ENCODE assay signal across 8 cellular contexts in genomic region chr19:14030997-14031718, GRCh38. TPM values are rescaled to one million over a fixed set of nuclear protein-coding genes. Genes with fewer than 3 reads are reported as not detected.
DNase-seq lines count a peak whose midpoint lies in the region; ATAC-seq, FAIRE-seq and TF ChIP-seq lines count a peak whose summit lies in the region.

No MANE protein-coding gene starts in this region.

- no peaks in the 10 kb centered on the region for H3K27me3 ChIP-seq in K562 (ENCODE audit: control insufficient read depth in 2 of 2, insufficient read depth in 2 of 2, low read length in 2 of 2)

- H3K9me1 ChIP-seq in K562 (ENCODE audit: control insufficient read depth, insufficient read depth, low read length), result no peaks in the 10 kb centered on the region

- TF ChIP-seq POLR2A in A549 (IDR thresholded peaks at IDR 0.05; ENCODE audit: low read length) (no peak), K562 (conservative IDR thresholded peaks at IDR 0.05) (no peak)

- peaks cover 4% of the 10 kb centered on the region; the same call in 1 of the 3 replicates for H3K4me1 ChIP-seq in A549
- H3K4me1 ChIP-seq in K562 (replicated peaks in 1 of 2; ENCODE audit: control insufficient read depth in 2 of 2, insufficient read depth in 2 of 2, low read length in 2 of 2), result peaks cover 20 to 49% of the 10 kb centered on the region in 2 experiments; a peak in 4 of 5 replicates
- no peaks in the 10 kb centered on the region for H3K4me1 ChIP-seq in mesodermal cell (ENCODE audit: control insufficient read depth, insufficient read depth, low read length, poor library complexity, severe bottlenecking)

- no peaks in the 10 kb centered on the region for H3K9me3 ChIP-seq in A549
- H3K9me3 ChIP-seq in K562 (replicated peaks; ENCODE audit: control insufficient read depth, insufficient read depth, low read depth, low read length), result no peaks in the 10 kb centered on the region
- no peaks in the 10 kb centered on the region for H3K9me3 ChIP-seq in mesodermal cell (ENCODE audit: control insufficient read depth, low read length)

- H3K4me3 ChIP-seq in A549 (peak overlapping the region; percentile 69), K562 (peak overlapping the region; percentile 56), mesodermal cell (ENCODE audit: extremely low read depth, insufficient read depth, low read length, poor library complexity, severe bottlenecking) (peak overlapping the region; percentile 69)

- H4K20me1 ChIP-seq in K562 (replicated peaks; ENCODE audit: control insufficient read depth, insufficient read depth, low read length), result no peaks in the 10 kb centered on the region

- H2AFZ ChIP-seq in K562 (ENCODE audit: low read depth, low read length), result peak overlapping the region; percentile 98

- in situ Hi-C loops in K562 (cut with MboI) (no loop called here), GM13977 (cut with MboI; ENCODE audit: low pct_unique_long_range_greater_than_20kb, low sequenced_read_pairs, unreplicated experiment) (no loop called here)

- TF ChIP-seq CTCF in A549 (IDR thresholded peaks at IDR 0.05) (no peak), K562 (IDR thresholded peaks at IDR 0.05 in 2 of 3, conservative IDR thresholded peaks at IDR 0.05 in 1 of 3; ENCODE audit: insufficient read depth in 2 of 3, low read depth in 1 of 3, low read length in 3 of 3) (no peak), GM13977 (IDR thresholded peaks at IDR 0.05; ENCODE audit: extremely low read depth, insufficient read depth, missing control alignments) (no peak)

- 53% methylated on average over 8 of the region's 20 CpGs for WGBS in A549 (ENCODE audit: missing lambda C conversion rate)
- 28% methylated on average over 16 of the region's 20 CpGs for WGBS in K562 (ENCODE audit: insufficient coverage, low coverage, missing lambda C conversion rate)
- 36 to 42% methylated on average over 9 to 13 of the region's 20 CpGs for WGBS in mesodermal cell (ENCODE audit: insufficient coverage in 2 of 2), 2 experiments

- H3K4me2 ChIP-seq in A549 (peak overlapping the region; percentile 94), K562 (ENCODE audit: insufficient read depth, low read length) (peak overlapping the region; percentile 82)

- CTCF ChIA-PET in A549 (lab: Yijun Ruan, JAX) (interaction anchor here (0.7 to 4.3 kb wide), 16 partner anchors 9 to 150 kb away, joined by 3 to 22 read pairs (median 6); partner anchors contain the start of gene MISP3), K562 (lab: Yijun Ruan, JAX; ENCODE audit: low intra/inter-chr PET ratio) (interaction anchor here (2.2 kb wide), 1 partner anchor 150 kb away, joined by 6 read pairs; no protein-coding TSS in a partner anchor)

- no peak for TF ChIP-seq RAD21 in A549 (conservative IDR thresholded peaks at IDR 0.05 in 1 of 2, IDR thresholded peaks at IDR 0.05 in 1 of 2)
- no peak for TF ChIP-seq RAD21 in K562 (CRISPR knock-in tag; conservative IDR thresholded peaks at IDR 0.05 in 1 of 2, IDR thresholded peaks at IDR 0.05 in 1 of 2)

- intact Hi-C loops in K562 (cut with micrococcal nuclease), result loop anchor here (10.0 kb wide), 1 partner anchor 76 kb away; the partner anchor contains the start of gene DCAF15

- peak overlapping the region; percentile 88 for H3K27ac ChIP-seq in A549
- peak overlapping the region; percentile 81 for H3K27ac ChIP-seq in K562 (ENCODE audit: extremely low read depth, low read depth, low read length)
- no peak overlapping the region for H3K27ac ChIP-seq in mesodermal cell (ENCODE audit: low read depth, low read length, severe bottlenecking)

- no peak for FAIRE-seq in A549 (lab: Jason Lieb, UNC)
- no peak for FAIRE-seq in HTR-8/SVneo (lab: Jason Lieb, UNC)
- FAIRE-seq in K562 (lab: Jason Lieb, UNC), result no peak

- no peak for TF ChIP-seq EP300 in A549 (IDR thresholded peaks at IDR 0.05)
- no peak for TF ChIP-seq EP300 in K562 (IDR thresholded peaks at IDR 0.05; ENCODE audit: low read length)

- peak overlapping the region; percentile 91 to 99; a peak in 3 of 4 replicates for H3K9ac ChIP-seq in K562 (ENCODE audit: insufficient read depth in 1 of 2, low read depth in 2 of 2, low read length in 2 of 2)

- peaks cover 7% of the 10 kb centered on the region; the same call in 1 of the 3 replicates for H3K79me2 ChIP-seq in K562 (ENCODE audit: control insufficient read depth, insufficient read depth, low read length)

- H3K36me3 ChIP-seq in K562 (ENCODE audit: control insufficient read depth, insufficient read depth, low read length), result no peaks in the 10 kb centered on the region
- H3K36me3 ChIP-seq in mesodermal cell (ENCODE audit: control insufficient read depth, insufficient read depth, low read length), result no peaks in the 10 kb centered on the region

- POLR2A ChIA-PET in A549 (lab: Yijun Ruan, JAX) (interaction anchor here (0.6 to 1.7 kb wide), 6 partner anchors 9 to 1010 kb away, joined by 3 to 6 read pairs (median 4); partner anchors contain the start of gene RFX1), K562 (lab: Yijun Ruan, JAX) (interaction anchor here (0.6 to 2.2 kb wide), 12 partner anchors 9 to 214 kb away, joined by 3 to 21 read pairs (median 4); partner anchors contain the start of gene RFX1)

- peak in 1 of 2 experiments; percentile 28; a peak in 2 of 6 replicates for ATAC-seq in A549
- ATAC-seq in K562, result peak; percentile 2; the same call in 1 of the 3 replicates
- ATAC-seq in HG02938 (IDR thresholded peaks at IDR 0.05; ENCODE audit: unreplicated experiment), result no peak
- no peak for ATAC-seq in GM19023 (IDR thresholded peaks at IDR 0.05; ENCODE audit: unreplicated experiment)

- no peak for DNase-seq in A549 (ENCODE audit: low read depth in 1 of 2, low spot score in 1 of 2)
- peak; percentile 28 for DNase-seq in HTR-8/SVneo (ENCODE audit: insufficient read length, low spot score)
- peak in 1 of 4 experiments; percentile 7 for DNase-seq in K562 (ENCODE audit: extremely low read depth in 1 of 4, low spot score in 3 of 4)
- DNase-seq in DMS79 treated with DMSO at 0.1 percent for 48 hours (lab: John Stamatoyannopoulos, UW), result no peak
- DNase-seq in GM13977 (ENCODE audit: low spot score), result no peak

- BruUV-seq in K562 (replicated peaks; lab: Mats Ljungman, UMichigan), result no TSS peak

RNA-seq across cellular contexts. Expression of gene IL27RA, which starts 0.4 kb away (rescaled TPM):
- polyA plus RNA-seq in A549 (2011; rRNA removed) (3.0 and 3.1 TPM in 2 replicates), A549 (2017; fragmentation: RNase III; extraction: RNeasy Plus Mini Kit Qiagen cat#74134 plus additional on column Dnase treatment) (4.0 to 4.6 TPM (median 4.5 TPM) in 3 replicates), K562 (2011; rRNA removed) (14.1 and 15.9 TPM in 2 replicates), K562 (2014; fragmentation: Illumina TruSeq; extraction: Trizol) (12.5 and 13.3 TPM in 2 replicates), K562 (2014; fragmentation: Nextera tagmentation; extraction: Ambion mirVana) (1 to 10 TPM; 1.9 to 2.1 TPM), K562 (2014; rRNA removed) (10.6 and 12.0 TPM in 2 replicates)
- 3.3 and 4.6 TPM in 2 replicates for polyA plus RNA-seq in A549 (2012; cell fraction: cytosol; rRNA removed)
- polyA plus RNA-seq in A549 (2012; cell fraction: nucleus; rRNA removed), result 5.8 and 6.0 TPM in 2 replicates
- polyA minus RNA-seq in A549 (2011; rRNA and poly(A)+ RNA removed), result 2.7 TPM in 2 replicates
- total RNA-seq in K562 (2011; cell fraction: chromatin; rRNA removed; ENCODE audit: low replicate concordance), result 10.9 and 28.8 TPM in 2 replicates
- 34.2 and 45.7 TPM in 2 replicates for total RNA-seq in K562 (2011; cell fraction: nucleolus; rRNA removed)
- total RNA-seq in K562 (2011; cell fraction: nucleoplasm; rRNA removed), result 19.0 and 24.8 TPM in 2 replicates
- total RNA-seq in K562 (2014; rRNA removed) (11.6 and 12.6 TPM in 2 replicates), K562 (2014; rRNA removed; fragmentation: Illumina TruSeq; extraction: Trizol) (6.3 and 7.0 TPM in 2 replicates), K562 (2015; rRNA removed; fragmentation: Illumina TruSeq; extraction: Trizol) (8.6 and 8.8 TPM in 2 replicates), K562 (2021) (15.2 and 15.9 TPM in 2 replicates)
- polyA plus RNA-seq in K562 (2011; cell fraction: cytosol; rRNA removed), result 9.7 and 22.4 TPM in 2 replicates
- 7.8 and 13.8 TPM in 2 replicates for polyA plus RNA-seq in K562 (2011; cell fraction: nucleus; rRNA removed)
- 12.8 and 16.0 TPM in 2 replicates for polyA plus RNA-seq in K562 (2012)
- polyA minus RNA-seq in K562 (2011; rRNA and poly(A)+ RNA removed), result 4.5 and 7.4 TPM in 2 replicates
- polyA minus RNA-seq in K562 (2011; cell fraction: cytosol; rRNA and poly(A)+ RNA removed), result 5.3 and 8.4 TPM in 2 replicates
- 2.8 and 3.9 TPM in 2 replicates for polyA minus RNA-seq in K562 (2011; cell fraction: nucleus; rRNA and poly(A)+ RNA removed)
- 13.6 TPM for polyA plus RNA-seq in mesodermal cell (2013, experiment 1 of 2)
- 11.2 TPM for polyA plus RNA-seq in mesodermal cell (2013, experiment 2 of 2)

RNA-seq across cellular contexts. Expression of gene RLN3, which starts 3.2 kb away (rescaled TPM):
- not detected in 2 replicates for polyA plus RNA-seq in A549 (2011; rRNA removed)
- not detected in 2 replicates for polyA plus RNA-seq in A549 (2012; cell fraction: cytosol; rRNA removed)
- not detected in 2 replicates for polyA plus RNA-seq in A549 (2012; cell fraction: nucleus; rRNA removed)
- not detected in 3 replicates for polyA plus RNA-seq in A549 (2017; fragmentation: RNase III; extraction: RNeasy Plus Mini Kit Qiagen cat#74134 plus additional on column Dnase treatment)
- not detected in 2 replicates for polyA minus RNA-seq in A549 (2011; rRNA and poly(A)+ RNA removed)
- not detected in 2 replicates for total RNA-seq in K562 (2011; cell fraction: chromatin; rRNA removed; ENCODE audit: low replicate concordance)
- total RNA-seq in K562 (2011; cell fraction: nucleolus; rRNA removed), result 0.92 TPM in 1 of 2 replicates, not detected in the other
- total RNA-seq in K562 (2011; cell fraction: nucleoplasm; rRNA removed), result not detected in 2 replicates
- 1.1 TPM in 1 of 2 replicates, not detected in the other for total RNA-seq in K562 (2014; rRNA removed)
- not detected in 2 replicates for total RNA-seq in K562 (2014; rRNA removed; fragmentation: Illumina TruSeq; extraction: Trizol)
- total RNA-seq in K562 (2015; rRNA removed; fragmentation: Illumina TruSeq; extraction: Trizol), result not detected in 2 replicates
- total RNA-seq in K562 (2021), result 0.31 TPM in 1 of 2 replicates, not detected in the other
- polyA plus RNA-seq in K562 (2011; rRNA removed), result 0.71 TPM in 1 of 2 replicates, not detected in the other
- polyA plus RNA-seq in K562 (2011; cell fraction: cytosol; rRNA removed), result 0.27 and 2.5 TPM in 2 replicates
- polyA plus RNA-seq in K562 (2011; cell fraction: nucleus; rRNA removed), result 0.57 TPM in 1 of 2 replicates, not detected in the other
- polyA plus RNA-seq in K562 (2012), result 0.26 and 0.57 TPM in 2 replicates
- not detected in 2 replicates for polyA plus RNA-seq in K562 (2014; fragmentation: Illumina TruSeq; extraction: Trizol)
- not detected for polyA plus RNA-seq in K562 (2014; fragmentation: Nextera tagmentation; extraction: Ambion mirVana)
- polyA plus RNA-seq in K562 (2014; rRNA removed), result 0.38 and 1.2 TPM in 2 replicates
- polyA minus RNA-seq in K562 (2011; rRNA and poly(A)+ RNA removed), result not detected in 2 replicates
- polyA minus RNA-seq in K562 (2011; cell fraction: cytosol; rRNA and poly(A)+ RNA removed), result not detected in 2 replicates
- not detected in 2 replicates for polyA minus RNA-seq in K562 (2011; cell fraction: nucleus; rRNA and poly(A)+ RNA removed)
- not detected for polyA plus RNA-seq in mesodermal cell (2013, experiment 1 of 2)
- not detected for polyA plus RNA-seq in mesodermal cell (2013, experiment 2 of 2)

RNA-seq across cellular contexts. Expression of gene RFX1, which starts 25.0 kb away (rescaled TPM):
- polyA plus RNA-seq in A549 (2011; rRNA removed) (0.57 and 0.79 TPM in 2 replicates), A549 (2017; fragmentation: RNase III; extraction: RNeasy Plus Mini Kit Qiagen cat#74134 plus additional on column Dnase treatment) (4.9 to 5.4 TPM (median 4.9 TPM) in 3 replicates), K562 (2011; rRNA removed) (0.95 and 1.4 TPM in 2 replicates), K562 (2014; fragmentation: Illumina TruSeq; extraction: Trizol) (1.7 and 4.7 TPM in 2 replicates), K562 (2014; fragmentation: Nextera tagmentation; extraction: Ambion mirVana) (under 1 TPM; 0.14 to 0.25 TPM), K562 (2014; rRNA removed) (3.8 and 4.8 TPM in 2 replicates)
- polyA plus RNA-seq in A549 (2012; cell fraction: cytosol; rRNA removed), result 2.4 and 3.3 TPM in 2 replicates
- polyA plus RNA-seq in A549 (2012; cell fraction: nucleus; rRNA removed), result 11.0 and 18.9 TPM in 2 replicates
- 0.87 and 1.8 TPM in 2 replicates for polyA minus RNA-seq in A549 (2011; rRNA and poly(A)+ RNA removed)
- total RNA-seq in K562 (2011; cell fraction: chromatin; rRNA removed; ENCODE audit: low replicate concordance), result 5.5 and 14.4 TPM in 2 replicates
- total RNA-seq in K562 (2011; cell fraction: nucleolus; rRNA removed), result 12.2 and 13.2 TPM in 2 replicates
- total RNA-seq in K562 (2011; cell fraction: nucleoplasm; rRNA removed), result 7.8 and 8.1 TPM in 2 replicates
- total RNA-seq in K562 (2014; rRNA removed) (3.1 and 4.0 TPM in 2 replicates), K562 (2014; rRNA removed; fragmentation: Illumina TruSeq; extraction: Trizol) (0.22 and 0.40 TPM in 2 replicates), K562 (2015; rRNA removed; fragmentation: Illumina TruSeq; extraction: Trizol) (1.2 and 1.4 TPM in 2 replicates), K562 (2021) (17.9 and 19.3 TPM in 2 replicates)
- 0.60 and 1.4 TPM in 2 replicates for polyA plus RNA-seq in K562 (2011; cell fraction: cytosol; rRNA removed)
- polyA plus RNA-seq in K562 (2011; cell fraction: nucleus; rRNA removed), result 5.3 and 11.1 TPM in 2 replicates
- 9.7 and 10.4 TPM in 2 replicates for polyA plus RNA-seq in K562 (2012)
- polyA minus RNA-seq in K562 (2011; rRNA and poly(A)+ RNA removed), result 0.35 and 0.36 TPM in 2 replicates
- polyA minus RNA-seq in K562 (2011; cell fraction: cytosol; rRNA and poly(A)+ RNA removed), result 5.1 and 12.7 TPM in 2 replicates
- polyA minus RNA-seq in K562 (2011; cell fraction: nucleus; rRNA and poly(A)+ RNA removed), result 4.2 and 5.9 TPM in 2 replicates
- 12.8 TPM for polyA plus RNA-seq in mesodermal cell (2013, experiment 1 of 2)
- polyA plus RNA-seq in mesodermal cell (2013, experiment 2 of 2), result 10.3 TPM

RNA-seq across cellular contexts. Expression of gene PALM3, which starts 30.7 kb away (rescaled TPM):
- polyA plus RNA-seq in A549 (2011; rRNA removed) (0.73 and 0.96 TPM in 2 replicates), A549 (2017; fragmentation: RNase III; extraction: RNeasy Plus Mini Kit Qiagen cat#74134 plus additional on column Dnase treatment) (7.9 to 12.1 TPM (median 10.2 TPM) in 3 replicates), K562 (2011; rRNA removed) (2.3 and 2.9 TPM in 2 replicates), K562 (2014; fragmentation: Illumina TruSeq; extraction: Trizol) (7.4 and 10.8 TPM in 2 replicates), K562 (2014; fragmentation: Nextera tagmentation; extraction: Ambion mirVana) (under 1 TPM; 0.07 to 0.29 TPM), K562 (2014; rRNA removed) (8.9 and 12.1 TPM in 2 replicates)
- 2.3 and 2.6 TPM in 2 replicates for polyA plus RNA-seq in A549 (2012; cell fraction: cytosol; rRNA removed)
- polyA plus RNA-seq in A549 (2012; cell fraction: nucleus; rRNA removed), result 2.0 and 2.4 TPM in 2 replicates
- polyA minus RNA-seq in A549 (2011; rRNA and poly(A)+ RNA removed), result 0.92 TPM in 1 of 2 replicates, not detected in the other
- 0.53 and 0.76 TPM in 2 replicates for total RNA-seq in K562 (2011; cell fraction: chromatin; rRNA removed; ENCODE audit: low replicate concordance)
- 0.33 and 0.92 TPM in 2 replicates for total RNA-seq in K562 (2011; cell fraction: nucleolus; rRNA removed)
- 0.73 and 0.99 TPM in 2 replicates for total RNA-seq in K562 (2011; cell fraction: nucleoplasm; rRNA removed)
- total RNA-seq in K562 (2014; rRNA removed) (8.2 and 8.9 TPM in 2 replicates), K562 (2014; rRNA removed; fragmentation: Illumina TruSeq; extraction: Trizol) (2.5 and 2.8 TPM in 2 replicates), K562 (2015; rRNA removed; fragmentation: Illumina TruSeq; extraction: Trizol) (3.3 and 3.7 TPM in 2 replicates), K562 (2021) (7.6 and 9.3 TPM in 2 replicates)
- 2.1 and 6.1 TPM in 2 replicates for polyA plus RNA-seq in K562 (2011; cell fraction: cytosol; rRNA removed)
- polyA plus RNA-seq in K562 (2011; cell fraction: nucleus; rRNA removed), result 1.1 and 2.9 TPM in 2 replicates
- 2.0 and 13.9 TPM in 2 replicates for polyA plus RNA-seq in K562 (2012)
- 0.39 and 1.3 TPM in 2 replicates for polyA minus RNA-seq in K562 (2011; rRNA and poly(A)+ RNA removed)
- 0.91 and 1.4 TPM in 2 replicates for polyA minus RNA-seq in K562 (2011; cell fraction: cytosol; rRNA and poly(A)+ RNA removed)
- polyA minus RNA-seq in K562 (2011; cell fraction: nucleus; rRNA and poly(A)+ RNA removed), result 0.27 and 0.56 TPM in 2 replicates
- polyA plus RNA-seq in mesodermal cell (2013, experiment 1 of 2), result 8.3 TPM
- 5.8 TPM for polyA plus RNA-seq in mesodermal cell (2013, experiment 2 of 2)

RNA-seq across cellular contexts. Expression of gene MISP3, which starts 41.4 kb away (rescaled TPM):
- polyA plus RNA-seq in A549 (2011; rRNA removed) (1.3 and 1.9 TPM in 2 replicates), A549 (2017; fragmentation: RNase III; extraction: RNeasy Plus Mini Kit Qiagen cat#74134 plus additional on column Dnase treatment) (2.1 to 2.8 TPM (median 2.3 TPM) in 3 replicates), K562 (2011; rRNA removed) (1.2 and 2.1 TPM in 2 replicates), K562 (2014; fragmentation: Illumina TruSeq; extraction: Trizol) (2.6 and 3.2 TPM in 2 replicates), K562 (2014; fragmentation: Nextera tagmentation; extraction: Ambion mirVana) (under 1 TPM; 0.25 to 0.37 TPM), K562 (2014; rRNA removed) (5.4 and 5.6 TPM in 2 replicates)
- 3.9 and 4.1 TPM in 2 replicates for polyA plus RNA-seq in A549 (2012; cell fraction: cytosol; rRNA removed)
- 2.6 and 3.8 TPM in 2 replicates for polyA plus RNA-seq in A549 (2012; cell fraction: nucleus; rRNA removed)
- 0.12 and 0.29 TPM in 2 replicates for polyA minus RNA-seq in A549 (2011; rRNA and poly(A)+ RNA removed)
- 1.7 and 5.3 TPM in 2 replicates for total RNA-seq in K562 (2011; cell fraction: chromatin; rRNA removed; ENCODE audit: low replicate concordance)
- 5.5 and 5.7 TPM in 2 replicates for total RNA-seq in K562 (2011; cell fraction: nucleolus; rRNA removed)
- total RNA-seq in K562 (2011; cell fraction: nucleoplasm; rRNA removed), result 4.1 and 5.0 TPM in 2 replicates
- total RNA-seq in K562 (2014; rRNA removed) (3.1 and 3.9 TPM in 2 replicates), K562 (2014; rRNA removed; fragmentation: Illumina TruSeq; extraction: Trizol) (0.69 and 0.73 TPM in 2 replicates), K562 (2015; rRNA removed; fragmentation: Illumina TruSeq; extraction: Trizol) (1.6 and 1.9 TPM in 2 replicates), K562 (2021) (1.9 and 2.9 TPM in 2 replicates)
- polyA plus RNA-seq in K562 (2011; cell fraction: cytosol; rRNA removed), result 2.1 and 3.0 TPM in 2 replicates
- polyA plus RNA-seq in K562 (2011; cell fraction: nucleus; rRNA removed), result 8.6 and 12.9 TPM in 2 replicates
- polyA plus RNA-seq in K562 (2012), result 3.6 and 4.2 TPM in 2 replicates
- not detected in 2 replicates for polyA minus RNA-seq in K562 (2011; rRNA and poly(A)+ RNA removed)
- polyA minus RNA-seq in K562 (2011; cell fraction: cytosol; rRNA and poly(A)+ RNA removed), result 0.91 TPM in 1 of 2 replicates, not detected in the other
- 1.8 and 1.9 TPM in 2 replicates for polyA minus RNA-seq in K562 (2011; cell fraction: nucleus; rRNA and poly(A)+ RNA removed)
- 1.6 TPM for polyA plus RNA-seq in mesodermal cell (2013, experiment 1 of 2)
- 2.3 TPM for polyA plus RNA-seq in mesodermal cell (2013, experiment 2 of 2)
